Comparison of ENCODE assay signal across 12 cellular contexts in genomic region chr15:101194246-101195138, GRCh38. TPM values are rescaled to one million over a fixed set of nuclear protein-coding genes. Genes with fewer than 3 reads are reported as not detected.
A peak's percentile ranks its signal among the peaks of the same experiment; 100 is the strongest.
DNase-seq lines count a peak whose midpoint lies in the region; ATAC-seq, FAIRE-seq and TF ChIP-seq lines count a peak whose summit lies in the region.
"Had no signal": no experiment of that assay in that cellular context is flagged by ENCODE, and none has a peak within 500 bp of the region (broad histone marks: within the 10 kb centered on the region; RNA-seq: fewer than 3 reads in every experiment).

No MANE protein-coding gene starts in this region.

- peaks cover 9 to 19% of the 10 kb centered on the region in 2 donors for H3K36me3 Mint-ChIP-seq in CD14-positive monocyte

- H3K36me3 ChIP-seq in K562 (ENCODE audit: control insufficient read depth, insufficient read depth, low read length) (no peaks in the 10 kb centered on the region), prostate gland (no peaks in the 10 kb centered on the region)

- no peak for TF ChIP-seq EP300 in K562 (IDR thresholded peaks at IDR 0.05; ENCODE audit: low read length)

- no peak for TF ChIP-seq CTCF in CD14-positive monocyte (IDR thresholded peaks at IDR 0.05)
- no peak for TF ChIP-seq CTCF in K562 (IDR thresholded peaks at IDR 0.05 in 2 of 3, conservative IDR thresholded peaks at IDR 0.05 in 1 of 3; ENCODE audit: insufficient read depth in 2 of 3, low read depth in 1 of 3, low read length in 3 of 3)
- TF ChIP-seq CTCF in prostate gland (IDR thresholded peaks at IDR 0.05), result no peak

- no peak overlapping the region for H3K27ac ChIP-seq in K562 (ENCODE audit: extremely low read depth, low read depth, low read length)
- H3K27ac ChIP-seq in prostate gland, result peak overlapping the region; percentile 67 to 75

- peaks cover 0 to 2% (median 0%) of the 10 kb centered on the region in 3 donors for H3K27me3 Mint-ChIP-seq in CD14-positive monocyte (ENCODE audit: low read depth in 3 of 3)

- H3K9me3 Mint-ChIP-seq in CD14-positive monocyte, result no peaks in the 10 kb centered on the region

- H3K27me3 ChIP-seq in K562 (ENCODE audit: control insufficient read depth in 2 of 2, insufficient read depth in 2 of 2, low read length in 2 of 2), result no peaks in the 10 kb centered on the region
- no peaks in the 10 kb centered on the region for H3K27me3 ChIP-seq in prostate gland (replicated peaks; ENCODE audit: insufficient read depth)

- TF ChIP-seq POLR2A in GM12891 (IDR thresholded peaks at IDR 0.05; ENCODE audit: low read depth, low read length) (no peak), K562 (conservative IDR thresholded peaks at IDR 0.05) (no peak), prostate gland (IDR thresholded peaks at IDR 0.05) (no peak)

- H3K4me3 Mint-ChIP-seq in CD14-positive monocyte, result peak overlapping the region; percentile 89 to 91

- no peak overlapping the region for H3K9ac ChIP-seq in K562 (ENCODE audit: insufficient read depth in 1 of 2, low read depth in 2 of 2, low read length in 2 of 2)

- 88% methylated on average over 10 of the region's 10 CpGs for WGBS in K562 (ENCODE audit: insufficient coverage, low coverage, missing lambda C conversion rate)
- 67% methylated on average over 10 of the region's 10 CpGs for WGBS in prostate gland

- peaks cover 44% of the 10 kb centered on the region for H3K79me2 ChIP-seq in K562 (ENCODE audit: control insufficient read depth, insufficient read depth, low read length)

- no peak overlapping the region for H3K4me3 ChIP-seq in K562
- H3K4me3 ChIP-seq in prostate gland, result no peak overlapping the region

- peaks cover 0 to 6% of the 10 kb centered on the region in 2 experiments; a peak in 2 of 5 replicates for H3K4me1 ChIP-seq in K562 (replicated peaks in 1 of 2; ENCODE audit: control insufficient read depth in 2 of 2, insufficient read depth in 2 of 2, low read length in 2 of 2)
- peaks cover 26% of the 10 kb centered on the region for H3K4me1 ChIP-seq in prostate gland (replicated peaks)

- ATAC-seq in K562, result no peak
- no peak for ATAC-seq in GM21367 (IDR thresholded peaks at IDR 0.05; ENCODE audit: unreplicated experiment)

- in situ Hi-C loops in K562 (cut with MboI), result no loop called here

- H4K20me1 ChIP-seq in K562 (replicated peaks; ENCODE audit: control insufficient read depth, insufficient read depth, low read length), result peaks cover 6% of the 10 kb centered on the region; the same call in 1 of the 2 replicates

- CTCF ChIA-PET in K562 (lab: Yijun Ruan, JAX; ENCODE audit: low intra/inter-chr PET ratio) (no interaction called here), HEK293T (lab: Yijun Ruan, JAX) (interaction anchor here (0.6 to 1.6 kb wide), 2 partner anchors 10 to 93 kb away, joined by 4 to 5 read pairs; no protein-coding TSS in a partner anchor)

- H3K4me2 ChIP-seq in K562 (ENCODE audit: insufficient read depth, low read length), result no peak overlapping the region

- no peaks in the 10 kb centered on the region for H3K9me1 ChIP-seq in K562 (ENCODE audit: control insufficient read depth, insufficient read depth, low read length)

- H3K9me3 ChIP-seq in K562 (replicated peaks; ENCODE audit: control insufficient read depth, insufficient read depth, low read depth, low read length) (no peaks in the 10 kb centered on the region), prostate gland (no peaks in the 10 kb centered on the region)

- TF ChIP-seq RAD21 in K562 (CRISPR knock-in tag; conservative IDR thresholded peaks at IDR 0.05 in 1 of 2, IDR thresholded peaks at IDR 0.05 in 1 of 2), result no peak

- intact Hi-C loops in CD14-positive monocyte (cut with micrococcal nuclease), result loop anchor here (5.0 kb wide), 2 partner anchors 48 to 58 kb away; partner anchors contain the start of gene CHSY1 (in 1 of the 2)
- intact Hi-C loops in K562 (cut with micrococcal nuclease), result no loop called here
- intact Hi-C loops in prostate gland (cut with DNase I), result no loop called here

- H2AFZ ChIP-seq in K562 (ENCODE audit: low read depth, low read length), result no peak overlapping the region

- H3K27ac Mint-ChIP-seq in CD14-positive monocyte, result peak overlapping the region; percentile 97 to 99 (median 98)

- POLR2A ChIA-PET in K562 (lab: Yijun Ruan, JAX) (interaction anchor here (1.2 to 1.4 kb wide), 2 partner anchors 10 to 27 kb away, joined by 4 read pairs; no protein-coding TSS in a partner anchor), HEK293T (lab: Yijun Ruan, JAX) (no interaction called here)

- peaks cover 62% of the 10 kb centered on the region for H3K4me1 Mint-ChIP-seq in CD14-positive monocyte

- BruUV-seq in K562 (replicated peaks; lab: Mats Ljungman, UMichigan), result no TSS peak

- FAIRE-seq in GM12891 (lab: Jason Lieb, UNC) (peak; percentile 20), K562 (lab: Jason Lieb, UNC) (peak; percentile 51)
- FAIRE-seq: small intestine had no signal

- no peak for DNase-seq in CD14-positive monocyte (ENCODE audit: low spot score)
- no peak for DNase-seq in GM12891 (ENCODE audit: insufficient read length, low spot score)
- DNase-seq in K562 (ENCODE audit: extremely low read depth in 1 of 4, low spot score in 3 of 4), result no peak
- no peak for DNase-seq in prostate gland (ENCODE audit: low spot score)
- no peak for DNase-seq in dedifferentiated amniotic fluid mesenchymal stem cell (ENCODE audit: extremely low spot score)
- DNase-seq in HEK293T (ENCODE audit: extremely low spot score), result no peak
- DNase-seq in NK-92 treated with Interleukin-12 subunit alpha and Interleukin-12 subunit beta, amount 100 ng/mL, for 24 hours (lab: John Stamatoyannopoulos, UW), result no peak
- DNase-seq: head of caudate nucleus, mesendoderm, NCI-H446 treated with DMSO at 0.1 percent for 48 hours, small intestine had no signal

TF ChIP-seq in GM12891, 5 proteins besides CTCF, POLR2A, EP300 and RAD21:
- TF ChIP-seq POU2F2 (IDR thresholded peaks at IDR 0.05; ENCODE audit: low read depth, low read length), result no peak
- 0 out of 2 replicates have a peak, but pooled peaks have one; percentile 17 for TF ChIP-seq SPI1 (IDR thresholded peaks at IDR 0.05; ENCODE audit: low read depth, low read length)

TF ChIP-seq in K562, 482 proteins besides CTCF, POLR2A, EP300 and RAD21:
- no peak for TF ChIP-seq HMG20B (CRISPR knock-in tag; IDR thresholded peaks at IDR 0.05)
- TF ChIP-seq TSC22D4 (tag; IDR thresholded peaks at IDR 0.05), result no peak
- TF ChIP-seq CSDE1 (IDR thresholded peaks at IDR 0.05), result no peak
- peak; percentile 76; the same call in 1 of the 2 replicates for TF ChIP-seq SPI1 (IDR thresholded peaks at IDR 0.05; ENCODE audit: borderline replicate concordance, low read depth, low read length)
TF ChIP-seq in K562: peak in this region for 1.

TF ChIP-seq in HEK293T, 16 proteins besides CTCF, POLR2A, EP300 and RAD21:
- TF ChIP-seq FOXM1 (IDR thresholded peaks at IDR 0.05; ENCODE audit: borderline replicate concordance) (no peak), HDGF (IDR thresholded peaks at IDR 0.05; ENCODE audit: borderline replicate concordance) (no peak), ELF4 (IDR thresholded peaks at IDR 0.05) (no peak), L3MBTL2 (conservative IDR thresholded peaks at IDR 0.05) (no peak), LEF1 (IDR thresholded peaks at IDR 0.05; ENCODE audit: borderline replicate concordance) (no peak), ZNF384 (IDR thresholded peaks at IDR 0.05) (no peak), ARNT (IDR thresholded peaks at IDR 0.05) (no peak), PKNOX1 (IDR thresholded peaks at IDR 0.05) (no peak), BHLHE40 (IDR thresholded peaks at IDR 0.05; ENCODE audit: borderline replicate concordance) (no peak), FOXK2 (IDR thresholded peaks at IDR 0.05) (no peak), TARDBP (IDR thresholded peaks at IDR 0.05) (no peak), SUZ12 (IDR thresholded peaks at IDR 0.05) (no peak), FOXA1 (IDR thresholded peaks at IDR 0.05) (no peak), CTBP1 (IDR thresholded peaks at IDR 0.05; ENCODE audit: borderline replicate concordance) (no peak), SP1 (IDR thresholded peaks at IDR 0.05) (no peak)

RNA-seq across cellular contexts. Expression of gene CHSY1, which starts 57.4 kb away (rescaled TPM):
- polyA plus RNA-seq in CD14-positive monocyte, result 1 to 10 TPM; 2.7 to 3.0 TPM
- polyA plus RNA-seq in GM12891 (2012; ENCODE audit: low read depth, missing spikeins), result 5.6 TPM
- total RNA-seq in K562 (2011; cell fraction: chromatin; rRNA removed; ENCODE audit: low replicate concordance), result 29.6 and 50.1 TPM in 2 replicates
- total RNA-seq in K562 (2011; cell fraction: nucleolus; rRNA removed), result 21.4 and 23.2 TPM in 2 replicates
- 37.2 and 50.9 TPM in 2 replicates for total RNA-seq in K562 (2011; cell fraction: nucleoplasm; rRNA removed)
- total RNA-seq in K562 (2014; rRNA removed), result 7.7 and 9.0 TPM in 2 replicates
- total RNA-seq in K562 (2014; rRNA removed; fragmentation: Illumina TruSeq; extraction: Trizol), result 13.4 and 17.1 TPM in 2 replicates
- 13.4 and 14.5 TPM in 2 replicates for total RNA-seq in K562 (2015; rRNA removed; fragmentation: Illumina TruSeq; extraction: Trizol)
- total RNA-seq in K562 (2021), result 14.7 and 16.4 TPM in 2 replicates
- 11.1 and 14.6 TPM in 2 replicates for polyA plus RNA-seq in K562 (2011; rRNA removed)
- 7.1 and 9.9 TPM in 2 replicates for polyA plus RNA-seq in K562 (2011; cell fraction: cytosol; rRNA removed)
- polyA plus RNA-seq in K562 (2011; cell fraction: nucleus; rRNA removed), result 7.7 and 8.3 TPM in 2 replicates
- 9.1 and 9.7 TPM in 2 replicates for polyA plus RNA-seq in K562 (2012)
- polyA plus RNA-seq in K562 (2014; fragmentation: Illumina TruSeq; extraction: Trizol), result 12.8 and 14.9 TPM in 2 replicates
- polyA plus RNA-seq in K562 (2014; fragmentation: Nextera tagmentation; extraction: Ambion mirVana), result 10 to 100 TPM in 1 of 2 experiments, 1 to 10 TPM in 1; 7.0 to 11.1 TPM
- 9.0 and 9.2 TPM in 2 replicates for polyA plus RNA-seq in K562 (2014; rRNA removed)
- polyA minus RNA-seq in K562 (2011; rRNA and poly(A)+ RNA removed), result 24.8 and 27.9 TPM in 2 replicates
- 14.9 and 16.7 TPM in 2 replicates for polyA minus RNA-seq in K562 (2011; cell fraction: cytosol; rRNA and poly(A)+ RNA removed)
- 5.0 and 7.9 TPM in 2 replicates for polyA minus RNA-seq in K562 (2011; cell fraction: nucleus; rRNA and poly(A)+ RNA removed)
- 10 to 100 TPM; 30.4 to 46.4 TPM for total RNA-seq in prostate gland

Comparison
In these comparisons a context has a peak if more than half of its experiments do, and no peak if none do; other contexts are left out.
1. intact Hi-C loops: an anchor here in CD14-positive monocyte (5.0 kb wide); none called in K562 and prostate gland.